Comparison of ENCODE assay signal across 1 cellular context in genomic region chr11:64260147-64260708, GRCh38.
TF ChIP-seq lines count a peak whose summit lies in the region.

No MANE protein-coding gene starts in this region.

TF ChIP-seq in HepG2, 621 proteins besides CTCF, POLR2A, EP300 and RAD21:
- TF ChIP-seq ZNF224 (CRISPR knock-in tag; IDR thresholded peaks at IDR 0.05), result no peak
- TF ChIP-seq BATF2 (CRISPR knock-in tag; IDR thresholded peaks at IDR 0.05), result no peak
- no peak for TF ChIP-seq MIER3 (CRISPR knock-in tag; IDR thresholded peaks at IDR 0.05; ENCODE audit: borderline replicate concordance)
- no peak for TF ChIP-seq TFE3 (CRISPR knock-in tag; IDR thresholded peaks at IDR 0.05)
- TF ChIP-seq MED8 (CRISPR knock-in tag; IDR thresholded peaks at IDR 0.05; ENCODE audit: insufficient replicate concordance), result no peak
- TF ChIP-seq NFAT5 (CRISPR knock-in tag; IDR thresholded peaks at IDR 0.05), result no peak
- TF ChIP-seq ZSCAN20 (CRISPR knock-in tag; IDR thresholded peaks at IDR 0.05; ENCODE audit: borderline replicate concordance), result no peak
- TF ChIP-seq ZNF672 (CRISPR knock-in tag; IDR thresholded peaks at IDR 0.05), result no peak
- no peak for TF ChIP-seq ZNF598 (CRISPR knock-in tag; IDR thresholded peaks at IDR 0.05; ENCODE audit: borderline replicate concordance)
- no peak for TF ChIP-seq ZNF556 (CRISPR knock-in tag; IDR thresholded peaks at IDR 0.05; ENCODE audit: borderline replicate concordance)
- no peak for TF ChIP-seq KLF9 (CRISPR knock-in tag; IDR thresholded peaks at IDR 0.05; ENCODE audit: low read depth)
- TF ChIP-seq RFX3 (CRISPR knock-in tag; IDR thresholded peaks at IDR 0.05), result no peak
- TF ChIP-seq JUNB (CRISPR knock-in tag; IDR thresholded peaks at IDR 0.05; ENCODE audit: borderline replicate concordance), result no peak
- no peak for TF ChIP-seq MAZ (IDR thresholded peaks at IDR 0.05; ENCODE audit: borderline replicate concordance, low read depth, low read length)
- no peak for TF ChIP-seq MAZ (CRISPR knock-in tag; IDR thresholded peaks at IDR 0.05; ENCODE audit: low read depth)
